1 cellular context compared by ENCODE assay signal in genomic region chr11:18054511-18055103, GRCh38.
TF ChIP-seq lines count a peak whose summit lies in the region.

No MANE protein-coding gene starts in this region.

TF ChIP-seq in K562, 482 proteins besides CTCF, POLR2A, EP300 and RAD21:
- TF ChIP-seq HMGN3 (IDR thresholded peaks at IDR 0.05; ENCODE audit: borderline replicate concordance, extremely low read depth, insufficient read length, low read depth, low read length), result no peak
- no peak for TF ChIP-seq TEAD4 (IDR thresholded peaks at IDR 0.05; ENCODE audit: low read length)
- TF ChIP-seq TEAD4 (CRISPR knock-in tag; IDR thresholded peaks at IDR 0.05; ENCODE audit: borderline replicate concordance), result no peak
- no peak for TF ChIP-seq ZNF609 (CRISPR knock-in tag; IDR thresholded peaks at IDR 0.05; ENCODE audit: borderline replicate concordance)
- TF ChIP-seq ZFPM2 (CRISPR knock-in tag; IDR thresholded peaks at IDR 0.05), result no peak
